Comparison of ENCODE assay signal across 8 cellular contexts in the genomic region with DNA sequence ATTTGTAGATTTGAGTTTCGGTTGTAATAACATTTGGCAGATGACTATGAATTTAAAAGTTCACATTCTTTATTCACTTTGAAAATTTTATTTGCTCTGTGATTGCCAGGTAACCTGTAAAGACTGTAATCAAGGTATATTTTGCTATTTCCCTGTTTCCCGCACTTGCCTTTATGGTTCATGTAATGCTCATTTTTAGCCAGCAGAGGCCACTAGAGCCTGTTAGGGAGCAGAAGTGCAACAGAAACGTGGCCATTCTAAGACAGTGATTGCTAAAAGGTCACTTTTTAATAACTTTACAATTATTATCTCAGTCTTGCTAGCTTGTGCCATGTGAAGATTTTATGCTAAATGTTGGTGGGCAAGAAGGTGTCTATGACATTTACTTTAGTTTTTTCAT. TPM values are rescaled to one million over a fixed set of nuclear protein-coding genes. Genes with fewer than 3 reads are reported as not detected.
A peak's percentile ranks its signal among the peaks of the same experiment; 100 is the strongest.
DNase-seq lines count a peak whose midpoint lies in the region; ATAC-seq and TF ChIP-seq lines count a peak whose summit lies in the region.

No MANE protein-coding gene starts in this region.

- no peak overlapping the region for H3K27ac Mint-ChIP-seq in CD4-positive, CD25-positive, alpha-beta regulatory T cell
- no peak overlapping the region for H3K27ac Mint-ChIP-seq in brain

- H3K9me3 Mint-ChIP-seq in CD4-positive, CD25-positive, alpha-beta regulatory T cell: no peaks in the 10 kb centered on the region
- H3K9me3 Mint-ChIP-seq in brain: no peaks in the 10 kb centered on the region

- no peaks in the 10 kb centered on the region for H3K36me3 Mint-ChIP-seq in CD4-positive, CD25-positive, alpha-beta regulatory T cell
- H3K36me3 Mint-ChIP-seq in brain: peaks cover 13% of the 10 kb centered on the region

- H3K4me3 Mint-ChIP-seq in CD4-positive, CD25-positive, alpha-beta regulatory T cell: no peak overlapping the region
- no peak overlapping the region for H3K4me3 Mint-ChIP-seq in brain

- H3K27ac ChIP-seq in CD4-positive, CD25-positive, alpha-beta regulatory T cell (ENCODE audit: insufficient read depth, low read length, poor library complexity, severe bottlenecking): no peak overlapping the region
- H3K27ac ChIP-seq in right lobe of liver: no peak overlapping the region

- H3K27me3 Mint-ChIP-seq in CD4-positive, CD25-positive, alpha-beta regulatory T cell: no peaks in the 10 kb centered on the region
- H3K27me3 Mint-ChIP-seq in brain: no peaks in the 10 kb centered on the region

- intact Hi-C loops in right lobe of liver (cut with DNase I): no loop called here

- peaks cover 15 to 31% (median 23%) of the 10 kb centered on the region in 4 donors for H3K4me1 Mint-ChIP-seq in CD4-positive, CD25-positive, alpha-beta regulatory T cell
- H3K4me1 Mint-ChIP-seq in brain: peaks cover 28% of the 10 kb centered on the region

- 10% methylated on average over 3 of the region's 3 CpGs for WGBS in right lobe of liver (ENCODE audit: insufficient coverage, low coverage, low lambda C conversion rate, missing lambda C conversion rate)

- H3K4me1 ChIP-seq in CD4-positive, CD25-positive, alpha-beta regulatory T cell (ENCODE audit: control insufficient read depth, insufficient read depth, low read length, poor library complexity, severe bottlenecking): peaks cover 3% of the 10 kb centered on the region
- no peaks in the 10 kb centered on the region for H3K4me1 ChIP-seq in right lobe of liver

- H3K27me3 ChIP-seq in CD4-positive, CD25-positive, alpha-beta regulatory T cell (ENCODE audit: control insufficient read depth, insufficient read depth, low read length): no peaks in the 10 kb centered on the region
- H3K27me3 ChIP-seq in right lobe of liver: no peaks in the 10 kb centered on the region

- peak in 1 of 2 donors; percentile 50 for ATAC-seq in CD4-positive, CD25-positive, alpha-beta regulatory T cell (ENCODE audit: low read depth in 2 of 2)
- peak; percentile 67 for ATAC-seq in HG02759 (IDR thresholded peaks at IDR 0.05; ENCODE audit: unreplicated experiment)
- ATAC-seq in right lobe of liver: peak; percentile 61 to 85 (median 82)
- no peak for ATAC-seq in GM21515 (IDR thresholded peaks at IDR 0.05; ENCODE audit: unreplicated experiment)

- TF ChIP-seq POLR2A in right lobe of liver (IDR thresholded peaks at IDR 0.05): no peak

- H3K36me3 ChIP-seq in CD4-positive, CD25-positive, alpha-beta regulatory T cell (ENCODE audit: control insufficient read depth, insufficient read depth, low read length): peaks cover 3% of the 10 kb centered on the region
- peaks cover 0 to 29% (median 0%) of the 10 kb centered on the region in 4 donors for H3K36me3 ChIP-seq in right lobe of liver

- peak; percentile 49 for TF ChIP-seq CTCF in GM12864 (IDR thresholded peaks at IDR 0.05; ENCODE audit: low read depth, low read length, missing control alignments)
- peak; percentile 86 to 87 for TF ChIP-seq CTCF in brain (conservative IDR thresholded peaks at IDR 0.05)
- peak; percentile 80 to 85 (median 82) for TF ChIP-seq CTCF in right lobe of liver (IDR thresholded peaks at IDR 0.05)

- DNase-seq in CD4-positive, CD25-positive, alpha-beta regulatory T cell: peak; percentile 6 to 56 (median 36)
- DNase-seq in GM12864 (ENCODE audit: low read depth) (no peak), NCI-H2171 treated with DMSO at 0.1 percent for 48 hours (lab: John Stamatoyannopoulos, UW) (peak; percentile 4), right lobe of liver (no peak), GF-D8 (lab: John Stamatoyannopoulos, UW) (no peak)

- no peak overlapping the region for H3K4me3 ChIP-seq in CD4-positive, CD25-positive, alpha-beta regulatory T cell (ENCODE audit: low read depth, low read length)
- H3K4me3 ChIP-seq in GM12864 (ENCODE audit: low read depth, low read length) (no peak overlapping the region), right lobe of liver (no peak overlapping the region)

- H3K9me3 ChIP-seq in CD4-positive, CD25-positive, alpha-beta regulatory T cell (ENCODE audit: control insufficient read depth in 2 of 2, low read length in 2 of 2): no peaks in the 10 kb centered on the region
- H3K9me3 ChIP-seq in right lobe of liver: no peaks in the 10 kb centered on the region

RNA-seq across cellular contexts. Expression of gene YIPF6, which starts 12.4 kb away (rescaled TPM):
- total RNA-seq in CD4-positive, CD25-positive, alpha-beta regulatory T cell: 19.1 TPM
- 10 to 100 TPM; 21.2 to 23.0 (median 21.5) TPM for polyA plus RNA-seq in CD4-positive, CD25-positive, alpha-beta regulatory T cell
- 19.2 TPM for polyA plus RNA-seq in brain (ENCODE audit: insufficient read depth, low read depth, low replicate concordance)
- 10 to 100 TPM; 24.9 to 37.0 (median 30.9) TPM for total RNA-seq in right lobe of liver

Comparison
In these comparisons a context has a peak if more than half of its experiments do, and no peak if none do; other contexts are left out.
1. DNase-seq: peak in CD4-positive, CD25-positive, alpha-beta regulatory T cell (3 of 3) and NCI-H2171 treated with DMSO at 0.1 percent for 48 hours (single experiment); none in GM12864 (single experiment), right lobe of liver (0 of 3) and GF-D8 (single experiment).
2. Peak in every context shown above with its lines, with median percentiles within 50 percentile points of each other: CTCF ChIP-seq.